8 cellular contexts compared by ENCODE assay signal in genomic region chr1:101235696-101236545, GRCh38. TPM values are rescaled to one million over a fixed set of nuclear protein-coding genes. Genes with fewer than 3 reads are reported as not detected.
DNase-seq lines count a peak whose midpoint lies in the region; ATAC-seq lines count a peak whose summit lies in the region.

No MANE protein-coding gene starts in this region.

- H3K27ac Mint-ChIP-seq in activated CD4-positive, alpha-beta T cell treated with anti-CD3 and anti-CD28 coated beads, Interleukin-2, amount 10 ng/mL, durations not matched to agents 24 days and 14 days: peak overlapping the region; percentile 96

- H3K4me1 Mint-ChIP-seq in activated CD4-positive, alpha-beta T cell treated with anti-CD3 and anti-CD28 coated beads, Interleukin-2, amount 10 ng/mL, durations not matched to agents 24 days and 14 days: peaks cover 51% of the 10 kb centered on the region

- peak overlapping the region; percentile 90 for H3K4me3 Mint-ChIP-seq in activated CD4-positive, alpha-beta T cell treated with anti-CD3 and anti-CD28 coated beads, Interleukin-2, amount 10 ng/mL, durations not matched to agents 24 days and 14 days

- no peaks in the 10 kb centered on the region for H3K27me3 Mint-ChIP-seq in activated CD4-positive, alpha-beta T cell treated with anti-CD3 and anti-CD28 coated beads, Interleukin-2, amount 10 ng/mL, durations not matched to agents 24 days and 14 days

- no peaks in the 10 kb centered on the region for H3K9me3 Mint-ChIP-seq in activated CD4-positive, alpha-beta T cell treated with anti-CD3 and anti-CD28 coated beads, Interleukin-2, amount 10 ng/mL, durations not matched to agents 24 days and 14 days

- peak; percentile 53 for ATAC-seq in GM21367 (IDR thresholded peaks at IDR 0.05; ENCODE audit: unreplicated experiment)

- intact Hi-C loops in activated CD4-positive, alpha-beta T cell treated with anti-CD3 and anti-CD28 coated beads, Interleukin-2, amount 10 ng/mL, durations not matched to agents 24 days and 14 days (cut with micrococcal nuclease): loop anchor here (1.0 to 10.0 kb wide), 7 partner anchors 23 to 884 kb away; partner anchors contain the start of genes CDC14A and SLC30A7

- H3K36me3 Mint-ChIP-seq in activated CD4-positive, alpha-beta T cell treated with anti-CD3 and anti-CD28 coated beads, Interleukin-2, amount 10 ng/mL, durations not matched to agents 24 days and 14 days (ENCODE audit: low read depth): peaks cover 47% of the 10 kb centered on the region

- DNase-seq in COR-L47 (lab: John Stamatoyannopoulos, UW): peak; percentile 33
- DNase-seq in HT1080 (ENCODE audit: low read depth): peak; percentile 63
- peak; percentile 92 for DNase-seq in activated CD4-positive, alpha-beta T cell treated with anti-CD3 and anti-CD28 coated beads, Interleukin-2, amount 10 ng/mL, durations not matched to agents 24 days and 14 days
- DNase-seq in dermis blood vessel endothelial cell: peak; percentile 78
- peak; percentile 49 for DNase-seq in medulla oblongata (ENCODE audit: extremely low spot score)
- peak; percentile 56 to 64 for DNase-seq in stimulated activated CD8-positive, alpha-beta memory T cell treated with anti-CD3 and anti-CD28 coated beads, Interleukin-2, amount 100 ng/mL, for 48 hours (ENCODE audit: low read depth in 2 of 2)
- no peak for DNase-seq in NCI-H226

RNA-seq across cellular contexts. Expression of gene S1PR1, which starts 0.9 kb away (rescaled TPM):
- total RNA-seq in HT1080 (2014; rRNA removed; shearing (Covaris generic)): 13.7 and 15.5 TPM in 2 replicates
- polyA plus RNA-seq in HT1080 (2015; cell fraction: cytosol; rRNA removed): 8.8 and 10.4 TPM in 2 replicates
- polyA plus RNA-seq in HT1080 (2015; cell fraction: nucleus; rRNA removed): 9.1 and 9.8 TPM in 2 replicates
- total RNA-seq in activated CD4-positive, alpha-beta T cell treated with anti-CD3 and anti-CD28 coated beads, Interleukin-2, amount 10 ng/mL, durations not matched to agents 24 days and 14 days: 49.5 and 51.2 TPM in 2 replicates
- total RNA-seq in dermis blood vessel endothelial cell: 311 and 394 TPM in 2 replicates
